In genomic region chr3:102083971-102084370, GRCh38 we compare ENCODE assay signal across 24 cellular contexts.
DNase-seq lines count a peak whose midpoint lies in the region; ATAC-seq and TF ChIP-seq lines count a peak whose summit lies in the region.
"Had no signal": no experiment of that assay in that cellular context is flagged by ENCODE, and none has a peak within 500 bp of the region (broad histone marks: within the 10 kb centered on the region; RNA-seq: fewer than 3 reads in every experiment).

No MANE protein-coding gene starts in this region.

- no TSS peak for BruUV-seq in IMR-90 (replicated peaks; lab: Mats Ljungman, UMichigan)

- intact Hi-C loops in IMR-90 (cut with micrococcal nuclease) = no loop called here
- intact Hi-C loops in prostate gland (cut with DNase I) = no loop called here

- no peak overlapping the region for H3K56ac ChIP-seq in IMR-90 (ENCODE audit: extremely low read depth, insufficient read depth, low read length)

- H3K4me1 ChIP-seq in IMR-90 (ENCODE audit: control insufficient read depth, insufficient read depth, low read length) (peaks cover 11% of the 10 kb centered on the region), hepatocyte (ENCODE audit: insufficient read depth) (peaks cover 55% of the 10 kb centered on the region), prostate gland (replicated peaks) (no peaks in the 10 kb centered on the region)

- TF ChIP-seq RAD21 in IMR-90 (IDR thresholded peaks at IDR 0.05; ENCODE audit: low read length) = no peak

- dilution Hi-C loops in IMR-90 (cut with HindIII; ENCODE audit: low sequenced_read_pairs, unreplicated experiment) = no loop called here

- DNase-seq in AG04450 (ENCODE audit: low read depth, low spot score) (peak; percentile 34), IMR-90 (peak; percentile 77), astrocyte of the hippocampus (ENCODE audit: low read depth, low spot score) (peak; percentile 13), hepatocyte (ENCODE audit: low spot score) (no peak), C1 segment of cervical spinal cord (lab: John Stamatoyannopoulos, UW) (no peak), prostate gland (ENCODE audit: low spot score) (no peak), activated gamma-delta T cell (lab: John Stamatoyannopoulos, UW) (no peak)
- DNase-seq: activated B cell treated with CpG ODN at 0.5 μM for 24 hours; activated CD4-positive, alpha-beta T cell treated with anti-CD3 and anti-CD28 coated beads, Interleukin-2, amount 50 U/mL, for 48 hours; amygdala; GOT3; midbrain; NCI-H1417; NCI-H510A; pancreas; right cardiac atrium; RPMI8226; stimulated activated CD4-positive, alpha-beta T cell treated with anti-CD3 and anti-CD28 coated beads, Interleukin-15, amount 100 ng/mL, for 24 hours; T-helper 9 cell; upper lobe of right lung had no signal

- H3K4me3 ChIP-seq in AG04450 (ENCODE audit: low read depth, low read length) = no peak overlapping the region
- no peak overlapping the region for H3K4me3 ChIP-seq in IMR-90 (ENCODE audit: insufficient read depth, low read depth, low read length)
- H3K4me3 ChIP-seq in hepatocyte = no peak overlapping the region
- no peak overlapping the region for H3K4me3 ChIP-seq in prostate gland
- H3K4me3 ChIP-seq: pancreas, upper lobe of right lung had no signal

- 31% methylated on average over 2 of the region's 3 CpGs; no CpG with 5 or more reads in 1 of the 2 experiments for WGBS in IMR-90 (ENCODE audit: extremely low coverage in 2 of 2, insufficient read length in 1 of 2), 2 experiments
- 60% methylated on average over 3 of the region's 3 CpGs for WGBS in hepatocyte (ENCODE audit: low lambda C conversion rate, missing lambda C conversion rate)
- 48% methylated on average over 3 of the region's 3 CpGs for WGBS in prostate gland

- no peaks in the 10 kb centered on the region for H3K27me3 ChIP-seq in AG04450 (ENCODE audit: control insufficient read depth, insufficient read depth, low read length)
- H3K27me3 ChIP-seq in IMR-90 (ENCODE audit: control insufficient read depth, insufficient read depth, low read length) = no peaks in the 10 kb centered on the region
- no peaks in the 10 kb centered on the region for H3K27me3 ChIP-seq in hepatocyte
- no peaks in the 10 kb centered on the region for H3K27me3 ChIP-seq in prostate gland (replicated peaks; ENCODE audit: insufficient read depth)
- H3K27me3 ChIP-seq: pancreas, upper lobe of right lung had no signal

- 0 out of 4 replicates have a peak, but pooled peaks cover 0 to 3% of the 10 kb centered on the region in 2 experiments for H3K79me1 ChIP-seq in IMR-90 (ENCODE audit: low read depth in 1 of 2, low read length in 2 of 2)

- H3K4ac ChIP-seq in IMR-90 (ENCODE audit: low read depth, low read length) = no peak overlapping the region; the same call in 1 of the 2 replicates

- H3K36me3 ChIP-seq in IMR-90 (ENCODE audit: control insufficient read depth, insufficient read depth, low read length) (no peaks in the 10 kb centered on the region), hepatocyte (replicated peaks; ENCODE audit: insufficient read depth, low read depth) (no peaks in the 10 kb centered on the region), prostate gland (no peaks in the 10 kb centered on the region)
- H3K36me3 ChIP-seq: pancreas, upper lobe of right lung had no signal

- H3K18ac ChIP-seq in IMR-90 (ENCODE audit: low read depth, low read length) = peak overlapping the region; percentile 77; the same call in 1 of the 2 replicates

- H4K20me1 ChIP-seq in IMR-90 (ENCODE audit: insufficient read depth, low read length) = no peaks in the 10 kb centered on the region
- no peaks in the 10 kb centered on the region for H4K20me1 ChIP-seq in hepatocyte (ENCODE audit: insufficient read depth, poor library complexity, severe bottlenecking)

- TF ChIP-seq CTCF in AG04450 (IDR thresholded peaks at IDR 0.05; ENCODE audit: low read depth, low read length) (no peak), IMR-90 (conservative IDR thresholded peaks at IDR 0.05; ENCODE audit: low read depth, low read length) (no peak), hepatocyte (IDR thresholded peaks at IDR 0.05; ENCODE audit: poor library complexity) (no peak), prostate gland (IDR thresholded peaks at IDR 0.05) (no peak)

- no peaks in the 10 kb centered on the region for H3K79me2 ChIP-seq in hepatocyte

- peak overlapping the region; percentile 34 for H2BK5ac ChIP-seq in IMR-90 (ENCODE audit: low read depth, low read length, poor library complexity, severe bottlenecking)

- H3K9ac ChIP-seq in IMR-90 (ENCODE audit: low read depth, low read length) = no peak overlapping the region

- H4K8ac ChIP-seq in IMR-90 (ENCODE audit: low read depth in 2 of 2, low read length in 2 of 2) = no peak overlapping the region

- in situ Hi-C loops in IMR-90 (cut with MboI; ENCODE audit: low sequenced_read_pairs) = no loop called here

- no peak overlapping the region for H3K23ac ChIP-seq in IMR-90 (ENCODE audit: low read depth, low read length)

- POLR2A ChIA-PET in AG04450 (lab: Yijun Ruan, JAX) = interaction anchor here (1.3 kb wide), 1 partner anchor 235 kb away, joined by 4 read pairs; the partner anchor contains the start of gene NFKBIZ
- POLR2A ChIA-PET in IMR-90 (lab: Charles Lee; ENCODE audit: unreplicated experiment) = no interaction called here

- H3K9me3 ChIP-seq in AG04450 (ENCODE audit: control insufficient read depth, insufficient read depth, low read length) (no peaks in the 10 kb centered on the region), IMR-90 (ENCODE audit: control insufficient read depth, insufficient read depth, low read length) (no peaks in the 10 kb centered on the region), hepatocyte (ENCODE audit: low read depth) (no peaks in the 10 kb centered on the region), prostate gland (no peaks in the 10 kb centered on the region)
- H3K9me3 ChIP-seq: pancreas, upper lobe of right lung had no signal

- H3K9me2 ChIP-seq in hepatocyte (replicated peaks; ENCODE audit: insufficient read depth) = no peaks in the 10 kb centered on the region

- CTCF ChIA-PET in AG04450 (lab: Charles Lee) (interaction anchor here (1.0 to 1.6 kb wide), 3 partner anchors 30 to 281 kb away, joined by 3 to 5 read pairs (median 4); no protein-coding TSS in a partner anchor), IMR-90 (lab: Yijun Ruan, JAX) (no interaction called here)

- H4K91ac ChIP-seq in IMR-90 (ENCODE audit: insufficient read depth, low read depth, low read length) = no peak overlapping the region

- H2AK5ac ChIP-seq in IMR-90 (ENCODE audit: low read depth, low read length) = no peak overlapping the region

- no peak overlapping the region for H2AK9ac ChIP-seq in IMR-90 (replicated peaks; ENCODE audit: low read depth, low read length, poor library complexity)

- peak; percentile 72 for ATAC-seq in IMR-90 (ENCODE audit: low read depth)
- ATAC-seq in GM18520 (IDR thresholded peaks at IDR 0.05; ENCODE audit: unreplicated experiment) = no peak
- ATAC-seq: left lobe of liver; natural killer cell treated with Interleukin-12 subunit alpha and Interleukin-12 subunit beta and Interleukin-15 and Interleukin-18, amount 100 ng/mL, for 72 hours; right cardiac atrium; upper lobe of right lung had no signal

- H3K27ac ChIP-seq in AG04450 (ENCODE audit: low read depth, low read length) (no peak overlapping the region), IMR-90 (ENCODE audit: insufficient read depth, low read length) (no peak overlapping the region), hepatocyte (peak overlapping the region; percentile 15), prostate gland (no peak overlapping the region)
- H3K27ac ChIP-seq: C4-2B, pancreas, upper lobe of right lung had no signal

- H2BK120ac ChIP-seq in IMR-90 (ENCODE audit: low read depth, low read length) = no peak overlapping the region

- peaks cover 3% of the 10 kb centered on the region; the same call in 1 of the 2 replicates for H3K9me1 ChIP-seq in IMR-90 (ENCODE audit: insufficient read depth, low read length)

- H4K5ac ChIP-seq in IMR-90 (ENCODE audit: low read depth, low read length) = peak overlapping the region; percentile 41; the same call in 1 of the 2 replicates

- H2BK15ac ChIP-seq in IMR-90 (ENCODE audit: low read depth, low read length) = no peak overlapping the region

- H3K14ac ChIP-seq in IMR-90 (replicated peaks; ENCODE audit: low read depth, low read length) = 0 out of 2 replicates have a peak overlapping the region, but pooled peaks have one; percentile 7

- no peak for TF ChIP-seq POLR2A in IMR-90 (IDR thresholded peaks at IDR 0.05; ENCODE audit: low read depth, low read length)
- no peak for TF ChIP-seq POLR2A in prostate gland (IDR thresholded peaks at IDR 0.05)

- H3K4me2 ChIP-seq in IMR-90 (ENCODE audit: low read depth, low read length) (peak overlapping the region; percentile 33; the same call in 1 of the 2 replicates), hepatocyte (peak overlapping the region; percentile 18)

- H2BK20ac ChIP-seq in IMR-90 (ENCODE audit: low read depth, low read length) = no peak overlapping the region

- H2AFZ ChIP-seq in IMR-90 (replicated peaks; ENCODE audit: low read length, poor library complexity) (no peak overlapping the region), hepatocyte (no peak overlapping the region)

TF ChIP-seq in IMR-90, 13 proteins besides CTCF, POLR2A, EP300 and RAD21:
- TF ChIP-seq CEBPB (IDR thresholded peaks at IDR 0.05; ENCODE audit: low read depth, low read length) (peak; percentile 96), ELK1 (IDR thresholded peaks at IDR 0.05; ENCODE audit: borderline replicate concordance, low read depth, low read length) (no peak)

Comparison
In these comparisons a context has a peak if more than half of its experiments do, and no peak if none do; other contexts are left out.
1. DNase-seq: peak in AG04450 (single experiment), IMR-90 (single experiment) and astrocyte of the hippocampus (single experiment); none in hepatocyte (single experiment), C1 segment of cervical spinal cord (0 of 14), prostate gland (single experiment) and activated gamma-delta T cell (single experiment).